Comparison of ENCODE assay signal across 8 cellular contexts in the genomic region with DNA sequence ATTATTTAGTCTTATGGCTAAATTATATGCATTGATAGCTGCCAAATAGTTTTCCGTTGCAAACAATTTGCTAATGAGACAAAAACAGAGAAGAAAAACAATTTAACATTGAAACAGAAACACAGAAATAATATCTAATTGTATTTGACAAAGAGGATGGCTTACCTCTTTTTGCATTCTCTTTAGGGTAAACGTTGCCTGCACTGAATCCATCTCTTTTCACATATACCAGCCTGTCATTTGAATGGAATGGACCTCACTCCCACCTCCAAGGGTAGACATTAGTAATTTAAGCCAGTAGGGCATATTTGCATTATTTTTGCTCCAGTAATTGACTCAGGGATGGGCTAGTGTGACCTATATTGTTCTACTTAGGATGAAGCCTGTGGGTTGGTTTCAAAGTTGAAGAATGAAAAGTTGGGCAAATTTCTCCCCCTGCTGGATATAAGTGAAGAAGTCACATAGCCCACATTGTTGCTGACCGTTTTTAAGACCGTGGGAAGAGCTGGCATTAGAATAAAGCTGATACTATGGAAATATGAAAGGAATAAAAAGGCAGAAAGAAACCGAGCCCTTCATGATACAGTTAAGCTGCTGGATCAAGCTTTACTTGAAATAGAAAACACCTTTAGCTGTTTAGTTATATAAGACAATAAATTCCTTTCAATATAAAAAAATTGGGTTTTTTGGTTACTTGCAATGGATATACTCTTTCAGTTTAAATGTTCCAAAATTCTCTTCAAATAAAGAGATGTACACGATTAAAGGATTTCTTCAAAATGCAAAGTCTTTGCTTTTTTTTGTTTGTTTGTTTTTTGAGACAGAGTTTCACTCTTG. TPM values are rescaled to one million over a fixed set of nuclear protein-coding genes. Genes with fewer than 3 reads are reported as not detected.
DNase-seq lines count a peak whose midpoint lies in the region; ATAC-seq and TF ChIP-seq lines count a peak whose summit lies in the region.

No MANE protein-coding gene starts in this region.

- peaks cover 7% of the 10 kb centered on the region for H3K4me1 Mint-ChIP-seq in chondrocyte (ENCODE audit: low read depth)

- H3K4me3 ChIP-seq in OCI-LY1 (ENCODE audit: low read depth, low read length, poor library complexity, severe bottlenecking): no peak overlapping the region
- H3K4me3 ChIP-seq in right lobe of liver: no peak overlapping the region

- peak; percentile 74 for ATAC-seq in HG02938 (IDR thresholded peaks at IDR 0.05; ENCODE audit: unreplicated experiment)
- peak; percentile 88 to 95 (median 90) for ATAC-seq in right lobe of liver

- peak; percentile 51 for DNase-seq in ACHN
- DNase-seq in GM03348 (ENCODE audit: low spot score): peak; percentile 60
- no peak for DNase-seq in chondrocyte (ENCODE audit: low spot score)
- no peak for DNase-seq in right lobe of liver
- no peak for DNase-seq in NK-92 (lab: John Stamatoyannopoulos, UW; ENCODE audit: unreplicated experiment)
- no peak for DNase-seq in stimulated activated CD4-positive, alpha-beta T cell treated with anti-CD3 and anti-CD28 coated beads, Interleukin-2, amount 100 ng/mL, for 48 hours

- no peaks in the 10 kb centered on the region for H3K27me3 ChIP-seq in OCI-LY1 (ENCODE audit: insufficient read depth, low read length)
- H3K27me3 ChIP-seq in right lobe of liver: no peaks in the 10 kb centered on the region

- H2AFZ ChIP-seq in OCI-LY1 (ENCODE audit: low read length): no peak overlapping the region

- WGBS in right lobe of liver (ENCODE audit: insufficient coverage, low coverage, low lambda C conversion rate, missing lambda C conversion rate): 19% methylated on average over 6 of the region's 6 CpGs

- TF ChIP-seq CTCF in OCI-LY1 (IDR thresholded peaks at IDR 0.05; ENCODE audit: low read length) (peak; percentile 67), chondrocyte (IDR thresholded peaks at IDR 0.05) (peak; percentile 86), right lobe of liver (IDR thresholded peaks at IDR 0.05) (peak; percentile 55 to 62 (median 57))

- no peaks in the 10 kb centered on the region for H4K20me1 ChIP-seq in OCI-LY1 (ENCODE audit: insufficient read depth, low read length)

- H3K9me3 ChIP-seq in OCI-LY1 (ENCODE audit: low read length) (no peaks in the 10 kb centered on the region), right lobe of liver (no peaks in the 10 kb centered on the region)

- intact Hi-C loops in right lobe of liver (cut with DNase I): loop anchor here in 1 of 2 donors (5.0 kb wide), 1 partner anchor 218 kb away; no protein-coding TSS in a partner anchor

- no peaks in the 10 kb centered on the region for H3K79me2 ChIP-seq in OCI-LY1 (ENCODE audit: insufficient read depth, low read length)

- H3K4me3 Mint-ChIP-seq in chondrocyte (ENCODE audit: unreplicated experiment): no peak overlapping the region

- H3K9ac ChIP-seq in OCI-LY1 (ENCODE audit: low read length): no peak overlapping the region

- no peaks in the 10 kb centered on the region for H3K27me3 Mint-ChIP-seq in chondrocyte (ENCODE audit: low read depth)

- H3K4me2 ChIP-seq in OCI-LY1 (ENCODE audit: low read length): no peak overlapping the region

- no peaks in the 10 kb centered on the region for H3K9me3 Mint-ChIP-seq in chondrocyte (ENCODE audit: low read depth)

- no peak for TF ChIP-seq POLR2A in right lobe of liver (IDR thresholded peaks at IDR 0.05)

- no peaks in the 10 kb centered on the region for H3K36me3 Mint-ChIP-seq in chondrocyte (ENCODE audit: low read depth)

- H3K4me1 ChIP-seq in OCI-LY1 (ENCODE audit: insufficient read depth, low read length, severe bottlenecking) (no peaks in the 10 kb centered on the region), right lobe of liver (no peaks in the 10 kb centered on the region)

- H3K36me3 ChIP-seq in OCI-LY1 (ENCODE audit: insufficient read depth, low read length): no peaks in the 10 kb centered on the region
- no peaks in the 10 kb centered on the region for H3K36me3 ChIP-seq in right lobe of liver

- H3K27ac Mint-ChIP-seq in chondrocyte (ENCODE audit: unreplicated experiment): no peak overlapping the region

- no peak overlapping the region for H3K27ac ChIP-seq in OCI-LY1 (ENCODE audit: low read depth, low read length, poor library complexity, severe bottlenecking)
- no peak overlapping the region for H3K27ac ChIP-seq in right lobe of liver

- in situ Hi-C loops in ACHN (cut with HindIII; ENCODE audit: low pct_ligation_motif_present, low pct_unique_long_range_greater_than_20kb, low sequenced_read_pairs): no loop called here

- peaks cover 3% of the 10 kb centered on the region; the same call in 1 of the 2 replicates for H3F3A ChIP-seq in OCI-LY1 (ENCODE audit: insufficient read depth, low read length)

- no peaks in the 10 kb centered on the region for H3K9me2 ChIP-seq in OCI-LY1 (ENCODE audit: low read depth, low read length)

RNA-seq across cellular contexts. Expression of a gene that starts 26.9 kb away (rescaled TPM):
- total RNA-seq in chondrocyte: 2.7 to 3.8 TPM (median 3.1 TPM) in 3 replicates
- total RNA-seq in right lobe of liver: 1 to 10 TPM in 3 of 6 experiments, under 1 TPM in 2, not detected in 1; 0.31 to 1.8 (median 1.3) TPM

RNA-seq across cellular contexts. Expression of a gene that starts 27.0 kb away (rescaled TPM):
- total RNA-seq in chondrocyte (218 to 305 TPM (median 220 TPM) in 3 replicates), right lobe of liver (10 to 100 TPM; 47.3 to 73.1 (median 57.3) TPM)

Comparison
In these comparisons a context has a peak if more than half of its experiments do, and no peak if none do; other contexts are left out.
1. DNase-seq: peak in ACHN (single experiment) and GM03348 (single experiment); none in chondrocyte (single experiment), right lobe of liver (0 of 3), NK-92 (single experiment) and stimulated activated CD4-positive, alpha-beta T cell treated with anti-CD3 and anti-CD28 coated beads, Interleukin-2, amount 100 ng/mL, for 48 hours (0 of 2).
2. Peak in every context shown above with its lines, with median percentiles within 50 percentile points of each other: CTCF ChIP-seq.